8 cellular contexts compared by ENCODE assay signal in genomic region chr17:28405632-28406477, GRCh38. TPM values are rescaled to one million over a fixed set of nuclear protein-coding genes. Genes with fewer than 3 reads are reported as not detected.
A peak's percentile ranks its signal among the peaks of the same experiment; 100 is the strongest.
DNase-seq lines count a peak whose midpoint lies in the region; ATAC-seq and TF ChIP-seq lines count a peak whose summit lies in the region.

Gene SLC46A1 (minus strand): TSS chr17:28406212. CDS start chr17:28406114, 98 bp downstream.

- WGBS in heart left ventricle, 4 donors = 1 to 2% (median 1%) methylated on average over 52 to 70 of the region's 70 CpGs
- WGBS in trophoblast cell (ENCODE audit: extremely low coverage, insufficient coverage, insufficient read length) = no CpG with 5 or more reads among the region's 70 CpGs

- H3K4me1 Mint-ChIP-seq in activated naive CD8-positive, alpha-beta T cell (ENCODE audit: low read depth) = peaks cover 7% of the 10 kb centered on the region

- peak within 1 kb of the TSS; percentile 28 for H3K9ac ChIP-seq in trophoblast cell (ENCODE audit: low read length)

- BruUV-seq in OCI-LY7 (replicated peaks; lab: Mats Ljungman, UMichigan) = no TSS peak

- peak within 1 kb of the TSS; percentile 25 for H4K91ac ChIP-seq in trophoblast cell (ENCODE audit: low read depth, low read length)

- H3K79me1 ChIP-seq in trophoblast cell (ENCODE audit: low read length) = peaks cover 4% of the 10 kb centered on the region

- peak within 1 kb of the TSS; percentile 68 for H3K14ac ChIP-seq in trophoblast cell (ENCODE audit: low read length)

- H3K4me1 ChIP-seq in OCI-LY7 (ENCODE audit: insufficient read depth, low read length, poor library complexity, severe bottlenecking) (no peaks in the 10 kb centered on the region), heart left ventricle (peaks cover 0 to 53% (median 9%) of the 10 kb centered on the region in 12 donors), trophoblast cell (ENCODE audit: control insufficient read depth in 1 of 2, insufficient read depth in 2 of 2, low read length in 2 of 2) (peaks cover 10 to 22% of the 10 kb centered on the region in 2 experiments), vagina (peaks cover 21% of the 10 kb centered on the region)

- CTCF ChIA-PET in OCI-LY7 (lab: Charles Lee; ENCODE audit: unreplicated experiment) = no interaction called here

- H3K36me3 ChIP-seq in OCI-LY7 (ENCODE audit: insufficient read depth, low read length) (no peaks in the 10 kb centered on the region), heart left ventricle (peaks cover 0 to 23% (median 7%) of the 10 kb centered on the region in 9 donors), trophoblast cell (ENCODE audit: control insufficient read depth in 1 of 2, insufficient read depth in 2 of 2, low read length in 2 of 2) (peaks cover 0 to 2% of the 10 kb centered on the region in 2 experiments), vagina (no peaks in the 10 kb centered on the region)

- H3K4me3 ChIP-seq in OCI-LY7 (ENCODE audit: low read depth, low read length, poor library complexity, severe bottlenecking) (peak within 1 kb of the TSS; percentile 54), heart left ventricle (peak within 1 kb of the TSS; percentile 58 to 88 (median 70)), trophoblast cell (ENCODE audit: low read depth, low read length) (peak within 1 kb of the TSS; percentile 84), vagina (peak within 1 kb of the TSS; percentile 79 to 81)

- no peak within 1 kb of the TSS for H2AK5ac ChIP-seq in trophoblast cell (ENCODE audit: low read length)

- no peaks in the 10 kb centered on the region for H3K79me2 ChIP-seq in OCI-LY7 (ENCODE audit: insufficient read depth, low read depth, low read length)
- H3K79me2 ChIP-seq in trophoblast cell (ENCODE audit: control insufficient read depth, insufficient read depth, low read length, poor library complexity) = peaks cover 3% of the 10 kb centered on the region

- peak within 1 kb of the TSS; percentile 54 for H2BK120ac ChIP-seq in trophoblast cell (ENCODE audit: insufficient read depth, low read length, poor library complexity)

- peak; percentile 71 for ATAC-seq in HG03439 (IDR thresholded peaks at IDR 0.05; ENCODE audit: unreplicated experiment)
- ATAC-seq in heart left ventricle = peak in 3 of 4 donors; percentile 68 to 87 (median 81)

- H2AFZ ChIP-seq in OCI-LY7 (ENCODE audit: low read length) (no peak within 1 kb of the TSS), trophoblast cell (ENCODE audit: insufficient read depth, low read length, poor library complexity) (peak within 1 kb of the TSS; percentile 78)

- H3K27me3 Mint-ChIP-seq in activated naive CD8-positive, alpha-beta T cell = peaks cover 4% of the 10 kb centered on the region

- no peak within 1 kb of the TSS for H4K12ac ChIP-seq in trophoblast cell (ENCODE audit: low read depth, low read length)

- no peaks in the 10 kb centered on the region for H3K9me2 ChIP-seq in OCI-LY7 (ENCODE audit: insufficient read depth, low read length)

- H2BK5ac ChIP-seq in trophoblast cell (ENCODE audit: low read depth, low read length, poor library complexity) = no peak within 1 kb of the TSS

- no peaks in the 10 kb centered on the region for H3K27me3 ChIP-seq in heart left ventricle
- no peaks in the 10 kb centered on the region for H3K27me3 ChIP-seq in trophoblast cell (ENCODE audit: insufficient read depth, low read length)
- no peaks in the 10 kb centered on the region for H3K27me3 ChIP-seq in vagina

- no peak within 1 kb of the TSS for H3K23ac ChIP-seq in trophoblast cell (ENCODE audit: low read length)

- no peak within 1 kb of the TSS for H2BK12ac ChIP-seq in trophoblast cell (ENCODE audit: low read length)

- H3K36me3 Mint-ChIP-seq in activated naive CD8-positive, alpha-beta T cell = no peaks in the 10 kb centered on the region

- H3K4me2 ChIP-seq in OCI-LY7 (ENCODE audit: low read length) = peak within 1 kb of the TSS; percentile 59; the same call in 1 of the 2 replicates
- peak within 1 kb of the TSS; percentile 86 for H3K4me2 ChIP-seq in trophoblast cell (ENCODE audit: low read length)

- peak within 1 kb of the TSS; percentile 86 for H3K4me3 Mint-ChIP-seq in activated naive CD8-positive, alpha-beta T cell

- peak within 1 kb of the TSS; percentile 72 for H3K27ac Mint-ChIP-seq in activated naive CD8-positive, alpha-beta T cell

- H3K27ac ChIP-seq in OCI-LY7 (ENCODE audit: low read depth, low read length, poor library complexity, severe bottlenecking) = no peak within 1 kb of the TSS
- peak within 1 kb of the TSS in 9 of 12 donors; percentile 9 to 71 (median 42) for H3K27ac ChIP-seq in heart left ventricle
- no peak within 1 kb of the TSS for H3K27ac ChIP-seq in trophoblast cell (ENCODE audit: low read depth, low read length)
- H3K27ac ChIP-seq in vagina = no peak within 1 kb of the TSS

- H4K8ac ChIP-seq in trophoblast cell (ENCODE audit: low read depth, low read length) = peak within 1 kb of the TSS; percentile 87

- peak in 1 of 2 donors; percentile 12 for TF ChIP-seq POLR2A in heart left ventricle (IDR thresholded peaks at IDR 0.05)
- TF ChIP-seq POLR2A in vagina (IDR thresholded peaks at IDR 0.05) = no peak

- intact Hi-C loops in OCI-LY7 (cut with micrococcal nuclease; ENCODE audit: unreplicated experiment) (no loop called here), heart left ventricle (cut with DNase I) (no loop called here), vagina (cut with DNase I) (no loop called here)

- no peak within 1 kb of the TSS for H3K4ac ChIP-seq in trophoblast cell (ENCODE audit: low read depth, low read length)

- H4K20me1 ChIP-seq in OCI-LY7 (ENCODE audit: insufficient read depth, low read length) = no peaks in the 10 kb centered on the region

- peak within 1 kb of the TSS; percentile 37 for H3K18ac ChIP-seq in trophoblast cell (ENCODE audit: low read length)

- no peaks in the 10 kb centered on the region for H3K9me3 Mint-ChIP-seq in activated naive CD8-positive, alpha-beta T cell (ENCODE audit: low read depth)

- TF ChIP-seq CTCF in OCI-LY7 (conservative IDR thresholded peaks at IDR 0.05; ENCODE audit: low read length) = no peak
- TF ChIP-seq CTCF in heart left ventricle (IDR thresholded peaks at IDR 0.05) = no peak
- TF ChIP-seq CTCF in vagina (IDR thresholded peaks at IDR 0.05) = no peak

- DNase-seq in NCI-H1436 (lab: John Stamatoyannopoulos, UW) (peak; percentile 56), NCI-H1436 treated with DMSO at 0.1 percent for 48 hours (lab: John Stamatoyannopoulos, UW) (no peak), OCI-LY7 (ENCODE audit: low spot score) (no peak), heart left ventricle (peak; percentile 59 to 83 (median 67)), trophoblast cell (peak; percentile 56 to 73), vagina (ENCODE audit: extremely low spot score in 2 of 2) (no peak)

- POLR2A ChIA-PET in OCI-LY7 (lab: Charles Lee) = no interaction called here

- H3K9me3 ChIP-seq in OCI-LY7 (ENCODE audit: low read length) (no peaks in the 10 kb centered on the region), heart left ventricle (no peaks in the 10 kb centered on the region), trophoblast cell (ENCODE audit: insufficient read depth, low read depth, low read length) (no peaks in the 10 kb centered on the region), vagina (no peaks in the 10 kb centered on the region)

RNA-seq across cellular contexts. Expression of gene SLC46A1, which starts in this region (rescaled TPM):
- 0.85 and 1.5 TPM in 2 replicates for total RNA-seq in OCI-LY7 (2014; rRNA removed; shearing (Covaris generic))
- total RNA-seq in OCI-LY7 (2022) = 1.2 and 2.2 TPM in 2 replicates
- total RNA-seq in heart left ventricle = 10 to 100 TPM in 2 of 9 donors, 1 to 10 TPM in 7; 3.4 to 13.9 (median 4.7) TPM
- polyA plus RNA-seq in heart left ventricle = 1 to 10 TPM; 2.6 to 3.7 TPM
- 6.3 and 7.2 TPM in 2 replicates for polyA plus RNA-seq in trophoblast cell (2013)
- total RNA-seq in vagina = 13.8 TPM

Comparison
In these comparisons a context has a peak if more than half of its experiments do, and no peak if none do; other contexts are left out.
1. DNase-seq: peak in NCI-H1436 (single experiment), heart left ventricle (5 of 5) and trophoblast cell (2 of 2); none in NCI-H1436 treated with DMSO at 0.1 percent for 48 hours (single experiment), OCI-LY7 (single experiment) and vagina (0 of 2).
2. H3K27ac ChIP-seq: peak in heart left ventricle (9 of 12); none in OCI-LY7 (single experiment), trophoblast cell (single experiment) and vagina (single experiment).
3. Peak in every context shown above with its lines, with median percentiles within 50 percentile points of each other: H3K4me3 ChIP-seq.